In genomic region chrY:13702276-13702675, GRCh38 we compare ENCODE assay signal across 11 cellular contexts. TPM values are rescaled to one million over a fixed set of nuclear protein-coding genes. Genes with fewer than 3 reads are reported as not detected.
"Had no signal": no experiment of that assay in that cellular context is flagged by ENCODE, and none has a peak within 500 bp of the region (broad histone marks: within the 10 kb centered on the region; RNA-seq: fewer than 3 reads in every experiment).

No MANE protein-coding gene starts in this region.

- H3K4me1 Mint-ChIP-seq: endodermal cell, immature natural killer cell had no signal

- H3K36me3 ChIP-seq: sigmoid colon, upper lobe of left lung had no signal

- H3K9me3 ChIP-seq: sigmoid colon, upper lobe of left lung had no signal

- H3K4me1 ChIP-seq: upper lobe of left lung had no signal

- DNase-seq: activated naive CD4-positive, alpha-beta T cell treated with anti-CD3 and anti-CD28 coated beads for 36 hours; endodermal cell; immature natural killer cell; sigmoid colon; stimulated activated CD4-positive, alpha-beta T cell treated with anti-CD3 and anti-CD28 coated beads, Interleukin-2, amount 100 ng/mL, for 48 hours; stimulated activated naive CD4-positive, alpha-beta T cell treated with Interleukin-2 at 50 U/mL for 16 hours had no signal

- H3K27ac Mint-ChIP-seq: activated CD8-positive, alpha-beta T cell treated with anti-CD3 and anti-CD28 coated beads for 36 hours; activated naive CD4-positive, alpha-beta T cell treated with anti-CD3 and anti-CD28 coated beads for 36 hours; dendritic cell treated with granulocyte-macrophage colony-stimulating factor and Interleukin-4, amounts not matched to agents 40 ng/mL and 50 ng/mL, for 4 days; endodermal cell; natural killer cell treated with Interleukin-12 subunit alpha and Interleukin-12 subunit beta and Interleukin-15 and Interleukin-18, amount 100 ng/mL, for 72 hours had no signal

- H3K27ac ChIP-seq: upper lobe of left lung had no signal

- H3K36me3 Mint-ChIP-seq: immature natural killer cell; natural killer cell treated with Interleukin-12 subunit alpha and Interleukin-12 subunit beta and Interleukin-15 and Interleukin-18, amount 100 ng/mL, for 72 hours had no signal

- H3K27me3 ChIP-seq: sigmoid colon, upper lobe of left lung had no signal

- H3K9me3 Mint-ChIP-seq: activated CD8-positive, alpha-beta T cell treated with anti-CD3 and anti-CD28 coated beads for 36 hours; activated naive CD4-positive, alpha-beta T cell treated with anti-CD3 and anti-CD28 coated beads for 36 hours; dendritic cell treated with granulocyte-macrophage colony-stimulating factor and Interleukin-4, amounts not matched to agents 40 ng/mL and 50 ng/mL, for 4 days; endodermal cell; immature natural killer cell; natural killer cell treated with Interleukin-12 subunit alpha and Interleukin-12 subunit beta and Interleukin-15 and Interleukin-18, amount 100 ng/mL, for 72 hours had no signal

- H3K4me3 Mint-ChIP-seq: endodermal cell; natural killer cell treated with Interleukin-12 subunit alpha and Interleukin-12 subunit beta and Interleukin-15 and Interleukin-18, amount 100 ng/mL, for 72 hours had no signal

- ATAC-seq: activated CD8-positive, alpha-beta T cell treated with anti-CD3 and anti-CD28 coated beads for 36 hours; natural killer cell treated with Interleukin-12 subunit alpha and Interleukin-12 subunit beta and Interleukin-15 and Interleukin-18, amount 100 ng/mL, for 72 hours had no signal

- H3K27me3 Mint-ChIP-seq: activated CD8-positive, alpha-beta T cell treated with anti-CD3 and anti-CD28 coated beads for 36 hours; natural killer cell treated with Interleukin-12 subunit alpha and Interleukin-12 subunit beta and Interleukin-15 and Interleukin-18, amount 100 ng/mL, for 72 hours had no signal

RNA-seq across cellular contexts. Expression of gene TMSB4Y, which starts 1.4 kb away (rescaled TPM):
- total RNA-seq: cardiac septum had no signal
- polyA plus RNA-seq: immature natural killer cell had no signal
